In the genomic region with DNA sequence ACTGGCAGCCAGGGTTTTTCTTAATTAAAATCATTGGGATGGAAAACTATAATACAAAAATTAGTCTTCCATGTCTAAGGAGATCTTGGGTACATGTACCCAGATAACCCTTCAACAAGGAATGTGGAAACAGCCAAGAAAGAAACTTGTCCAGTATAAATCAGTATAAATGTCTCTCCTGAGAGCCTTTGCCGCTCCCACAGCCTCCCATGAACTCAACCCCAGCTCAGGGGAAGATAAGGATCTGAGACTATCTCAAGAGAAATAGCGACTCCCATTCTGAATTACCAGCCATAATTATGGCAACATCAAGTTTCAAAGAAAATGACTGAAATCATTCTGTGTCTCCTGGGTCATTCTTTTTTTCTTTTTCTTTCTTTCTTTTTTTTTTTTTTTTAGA, we compare ENCODE assay signal across 26 cellular contexts.
"Had no signal": no experiment of that assay in that cellular context is flagged by ENCODE, and none has a peak within 500 bp of the region (broad histone marks: within the 10 kb centered on the region; RNA-seq: fewer than 3 reads in every experiment).

No MANE protein-coding gene starts in this region.

- H3K4me3 Mint-ChIP-seq: stimulated activated effector memory CD8-positive, alpha-beta T cell treated with anti-CD3 and anti-CD28 coated beads, Interleukin-12 subunit alpha, Interleukin-12 subunit beta, amount 100 ng/mL, for 72 hours; stimulated activated memory B cell treated with anti-CD40 and anti-IgM and Interleukin-4, amounts not matched to agents 10 μg/mL and 1 μg/mL and 100 μg/mL, for 72 hours; stimulated activated naive B cell treated with anti-CD40 and anti-IgM and Interleukin-4, amounts not matched to agents 10 μg/mL and 1 μg/mL and 100 μg/mL, for 72 hours; stimulated activated naive CD8-positive, alpha-beta T cell treated with anti-CD3 and anti-CD28 coated beads, Interleukin-15, amount 100 ng/mL, for 72 hours; stimulated activated naive CD8-positive, alpha-beta T cell treated with anti-CD3 and anti-CD28 coated beads, Interleukin-15, Interleukin-2, amounts not matched to agents 100 ng/mL and 50 ng/mL, for 24 hours; type B pancreatic cell had no signal

- H3K4me3 ChIP-seq: stomach, suprapubic skin, testis, thoracic aorta, tibial artery, tibial nerve, transverse colon, upper lobe of left lung, upper lobe of right lung, uterus, vagina had no signal

- H3K27ac Mint-ChIP-seq: stimulated activated memory B cell treated with anti-CD40 and anti-IgM and Interleukin-4, amounts not matched to agents 10 μg/mL and 1 μg/mL and 100 μg/mL, for 72 hours; stimulated activated naive CD8-positive, alpha-beta T cell treated with anti-CD3 and anti-CD28 coated beads, Interleukin-15, Interleukin-2, amounts not matched to agents 100 ng/mL and 50 ng/mL, for 24 hours had no signal

- H3K27me3 Mint-ChIP-seq: stimulated activated memory B cell treated with anti-CD40 and anti-IgM and Interleukin-4, amounts not matched to agents 10 μg/mL and 1 μg/mL and 100 μg/mL, for 72 hours; stimulated activated naive B cell treated with anti-CD40 and anti-IgM and Interleukin-4, amounts not matched to agents 10 μg/mL and 1 μg/mL and 100 μg/mL, for 72 hours; stimulated activated naive CD8-positive, alpha-beta T cell treated with anti-CD3 and anti-CD28 coated beads, Interleukin-15, amount 100 ng/mL, for 72 hours; stimulated activated naive CD8-positive, alpha-beta T cell treated with anti-CD3 and anti-CD28 coated beads, Interleukin-15, Interleukin-2, amounts not matched to agents 100 ng/mL and 50 ng/mL, for 24 hours; type B pancreatic cell had no signal

- H3K27ac ChIP-seq: stomach, suprapubic skin, testis, thoracic aorta, tibial artery, transverse colon, upper lobe of left lung, upper lobe of right lung, uterus, vagina had no signal

- H3K36me3 ChIP-seq: uterus had no signal

- H3K27me3 ChIP-seq: stomach, suprapubic skin, testis, tibial artery, tibial nerve, transverse colon, upper lobe of left lung, upper lobe of right lung, uterus, vagina had no signal

- H3K9me3 ChIP-seq: stomach, suprapubic skin, testis, thoracic aorta, tibial artery, tibial nerve, transverse colon, upper lobe of left lung, upper lobe of right lung, uterus, vagina had no signal

- DNase-seq: stimulated activated CD4-positive, alpha-beta T cell treated with anti-CD3 and anti-CD28 coated beads, Interleukin-2, amount 100 ng/mL, for 48 hours; stimulated activated CD4-positive, alpha-beta T cell treated with anti-CD3 and anti-CD28 coated beads, Interleukin-4, amount 100 ng/mL, for 1 hour; stimulated activated CD4-positive, alpha-beta T cell treated with anti-CD3 and anti-CD28 coated beads, Interleukin-4, amount 100 ng/mL, for 24 hours; stimulated activated CD4-positive, alpha-beta T cell treated with anti-CD3 and anti-CD28 coated beads, Interleukin-4, amount 100 ng/mL, for 4 hours; stimulated activated CD8-positive, alpha-beta memory T cell treated with anti-CD3 and anti-CD28 coated beads, Interleukin-4, amount 100 ng/mL, for 48 hours; stimulated activated naive B cell treated with anti-CD40 and anti-IgM and Interleukin-4, amounts not matched to agents 10 μg/mL and 1 μg/mL and 100 μg/mL, for 72 hours; stimulated activated naive CD4-positive, alpha-beta T cell; stimulated activated naive CD4-positive, alpha-beta T cell treated with Interleukin-2 at 50 U/mL for 16 hours; stimulated activated naive CD8-positive, alpha-beta T cell treated with anti-CD3 and anti-CD28 coated beads, Interleukin-15, amount 100 ng/mL, for 72 hours; stimulated activated naive CD8-positive, alpha-beta T cell treated with anti-CD3 and anti-CD28 coated beads, Interleukin-15, Interleukin-2, amounts not matched to agents 100 U/mL and 50 U/mL, for 24 hours; stomach; substantia nigra; testis; tibial artery; transverse colon; upper lobe of left lung; upper lobe of right lung; uterus had no signal

- H3K4me1 ChIP-seq: suprapubic skin, tibial artery, transverse colon, upper lobe of left lung, upper lobe of right lung, uterus, vagina had no signal

- H3K9me3 Mint-ChIP-seq: stimulated activated effector memory CD8-positive, alpha-beta T cell treated with anti-CD3 and anti-CD28 coated beads, Interleukin-12 subunit alpha, Interleukin-12 subunit beta, amount 100 ng/mL, for 72 hours; stimulated activated memory B cell treated with anti-CD40 and anti-IgM and Interleukin-4, amounts not matched to agents 10 μg/mL and 1 μg/mL and 100 μg/mL, for 72 hours; stimulated activated naive B cell treated with anti-CD40 and anti-IgM and Interleukin-4, amounts not matched to agents 10 μg/mL and 1 μg/mL and 100 μg/mL, for 72 hours; stimulated activated naive CD8-positive, alpha-beta T cell treated with anti-CD3 and anti-CD28 coated beads, Interleukin-15, amount 100 ng/mL, for 72 hours; stimulated activated naive CD8-positive, alpha-beta T cell treated with anti-CD3 and anti-CD28 coated beads, Interleukin-15, Interleukin-2, amounts not matched to agents 100 ng/mL and 50 ng/mL, for 24 hours; type B pancreatic cell had no signal

- ATAC-seq: stimulated activated effector memory CD8-positive, alpha-beta T cell treated with anti-CD3 and anti-CD28 coated beads, Interleukin-12 subunit alpha, Interleukin-12 subunit beta, amount 100 ng/mL, for 72 hours; stimulated activated memory B cell treated with anti-CD40 and anti-IgM and Interleukin-4, amounts not matched to agents 10 μg/mL and 1 μg/mL and 100 μg/mL, for 72 hours; stimulated activated naive CD8-positive, alpha-beta T cell treated with anti-CD3 and anti-CD28 coated beads, Interleukin-15, amount 100 ng/mL, for 72 hours; stimulated activated naive CD8-positive, alpha-beta T cell treated with anti-CD3 and anti-CD28 coated beads, Interleukin-15, Interleukin-2, amounts not matched to agents 100 U/mL and 50 U/mL, for 24 hours; upper lobe of right lung had no signal

- H3K4me1 Mint-ChIP-seq: stimulated activated effector memory CD8-positive, alpha-beta T cell treated with anti-CD3 and anti-CD28 coated beads, Interleukin-12 subunit alpha, Interleukin-12 subunit beta, amount 100 ng/mL, for 72 hours; stimulated activated memory B cell treated with anti-CD40 and anti-IgM and Interleukin-4, amounts not matched to agents 10 μg/mL and 1 μg/mL and 100 μg/mL, for 72 hours; stimulated activated naive B cell treated with anti-CD40 and anti-IgM and Interleukin-4, amounts not matched to agents 10 μg/mL and 1 μg/mL and 100 μg/mL, for 72 hours had no signal
